1 cellular context compared by ENCODE assay signal in genomic region chr7:78562191-78562590, GRCh38.
TF ChIP-seq lines count a peak whose summit lies in the region.

No MANE protein-coding gene starts in this region.

TF ChIP-seq in GM23338, 12 proteins besides CTCF, POLR2A, EP300 and RAD21 (continued from another document):
- TF ChIP-seq REST (IDR thresholded peaks at IDR 0.05; ENCODE audit: unreplicated experiment) (no peak), ZNF331 (CRISPR knock-in tag; IDR thresholded peaks at IDR 0.05; ENCODE audit: low read depth) (no peak), EZH2phosphoT487 (IDR thresholded peaks at IDR 0.05; ENCODE audit: unreplicated experiment) (no peak), ZNF114 (CRISPR knock-in tag; IDR thresholded peaks at IDR 0.05) (no peak)
- TF ChIP-seq, protein P1, sequence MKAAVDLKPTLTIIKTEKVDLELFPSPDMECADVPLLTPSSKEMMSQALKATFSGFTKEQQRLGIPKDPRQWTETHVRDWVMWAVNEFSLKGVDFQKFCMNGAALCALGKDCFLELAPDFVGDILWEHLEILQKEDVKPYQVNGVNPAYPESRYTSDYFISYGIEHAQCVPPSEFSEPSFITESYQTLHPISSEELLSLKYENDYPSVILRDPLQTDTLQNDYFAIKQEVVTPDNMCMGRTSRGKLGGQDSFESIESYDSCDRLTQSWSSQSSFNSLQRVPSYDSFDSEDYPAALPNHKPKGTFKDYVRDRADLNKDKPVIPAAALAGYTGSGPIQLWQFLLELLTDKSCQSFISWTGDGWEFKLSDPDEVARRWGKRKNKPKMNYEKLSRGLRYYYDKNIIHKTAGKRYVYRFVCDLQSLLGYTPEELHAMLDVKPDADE (IDR thresholded peaks at IDR 0.05) = no peak
